Comparison of ENCODE assay signal across 14 cellular contexts in genomic region chrX:17592117-17592516, GRCh38.
DNase-seq lines count a peak whose midpoint lies in the region; ATAC-seq and TF ChIP-seq lines count a peak whose summit lies in the region.
"Had no signal": no experiment of that assay in that cellular context is flagged by ENCODE, and none has a peak within 500 bp of the region (broad histone marks: within the 10 kb centered on the region; RNA-seq: fewer than 3 reads in every experiment).

No MANE protein-coding gene starts in this region.

- peak overlapping the region; percentile 31 for H3K27ac ChIP-seq in osteoblast (ENCODE audit: low read depth, low read length)
- H3K27ac ChIP-seq: C4-2B had no signal

- H3K4me1 ChIP-seq in endocrine pancreas (ENCODE audit: control insufficient read depth, insufficient read depth, low read length) (peaks cover 18% of the 10 kb centered on the region), osteoblast (ENCODE audit: insufficient read depth, low read length) (peaks cover 30% of the 10 kb centered on the region)

- no peaks in the 10 kb centered on the region for H4K20me1 ChIP-seq in osteoblast (ENCODE audit: insufficient read depth, low read length)

- CTCF ChIA-PET in AG04449 (lab: Yijun Ruan, JAX), result interaction anchor here (0.7 to 2.5 kb wide), 14 partner anchors 11 to 471 kb away, joined by 3 to 22 read pairs (median 4); no protein-coding TSS in a partner anchor

- ATAC-seq in HG03354 (IDR thresholded peaks at IDR 0.05; ENCODE audit: poor library complexity, severe bottlenecking, unreplicated experiment), result peak; percentile 7
- no peak for ATAC-seq in GM19452 (IDR thresholded peaks at IDR 0.05; ENCODE audit: unreplicated experiment)
- ATAC-seq: naive thymus-derived CD8-positive, alpha-beta T cell had no signal

- no peak overlapping the region for H2AFZ ChIP-seq in osteoblast (ENCODE audit: low read length)

- POLR2A ChIA-PET in AG04449 (lab: Yijun Ruan, JAX), result interaction anchor here (1.1 kb wide), 1 partner anchor 216 kb away, joined by 5 read pairs; no protein-coding TSS in a partner anchor

- no peak for DNase-seq in AG04449 (ENCODE audit: low read depth, low spot score)
- no peak for DNase-seq in osteoblast (ENCODE audit: insufficient read length, low spot score, missing footprints)
- DNase-seq in globus pallidus (ENCODE audit: low spot score), result no peak
- DNase-seq in H7, result no peak
- no peak for DNase-seq in DMS 273 treated with DMSO at 0.1 percent for 48 hours (lab: John Stamatoyannopoulos, UW)
- DNase-seq: activated CD4-positive, CD25-positive, alpha-beta regulatory T cell; Karpas-422; naive thymus-derived CD8-positive, alpha-beta T cell; NCI-H345; SHP77 treated with DMSO at 0.1 percent for 48 hours had no signal

- H3K4me3 ChIP-seq in AG04449 (ENCODE audit: low read depth, low read length), result peak overlapping the region; percentile 40
- peak overlapping the region; percentile 34 for H3K4me3 ChIP-seq in endocrine pancreas (ENCODE audit: control insufficient read depth, insufficient read depth, low read length)
- peak overlapping the region; percentile 49 for H3K4me3 ChIP-seq in osteoblast (ENCODE audit: insufficient read depth, low read length)
- H3K4me3 ChIP-seq in H7 (ENCODE audit: insufficient read depth, low read depth, low read length), result no peak overlapping the region

- H3K9ac ChIP-seq in endocrine pancreas (ENCODE audit: control insufficient read depth, insufficient read depth, low read length), result no peak overlapping the region

- peak overlapping the region; percentile 74 for H3K4me2 ChIP-seq in osteoblast (ENCODE audit: insufficient read depth, low read length)

- TF ChIP-seq CTCF in AG04449 (IDR thresholded peaks at IDR 0.05; ENCODE audit: insufficient read depth, low read length, missing control alignments), result no peak
- no peak for TF ChIP-seq CTCF in osteoblast (IDR thresholded peaks at IDR 0.05; ENCODE audit: extremely low read depth, low read depth, low read length)

- H3K27me3 ChIP-seq in endocrine pancreas (ENCODE audit: control insufficient read depth, insufficient read depth, low read length), result no peaks in the 10 kb centered on the region
- no peaks in the 10 kb centered on the region for H3K27me3 ChIP-seq in osteoblast (ENCODE audit: insufficient read depth, low read length)
- H3K27me3 ChIP-seq in H7 (ENCODE audit: control insufficient read depth, insufficient read depth, low read length), result no peaks in the 10 kb centered on the region

- no peaks in the 10 kb centered on the region for H3K79me2 ChIP-seq in osteoblast (ENCODE audit: insufficient read depth, low read length)

- H3K9me3 ChIP-seq in endocrine pancreas (ENCODE audit: control insufficient read depth, low read length), result no peaks in the 10 kb centered on the region
- no peaks in the 10 kb centered on the region for H3K9me3 ChIP-seq in osteoblast (ENCODE audit: low read depth, low read length)

- no peaks in the 10 kb centered on the region for H3K36me3 ChIP-seq in endocrine pancreas (ENCODE audit: control insufficient read depth, insufficient read depth, low read length)
- H3K36me3 ChIP-seq in osteoblast (ENCODE audit: insufficient read depth, low read length), result no peaks in the 10 kb centered on the region
- H3K36me3 ChIP-seq in H7 (replicated peaks; ENCODE audit: control insufficient read depth, insufficient read depth, low read length), result no peaks in the 10 kb centered on the region
